18 cellular contexts compared by ENCODE assay signal in the genomic region with DNA sequence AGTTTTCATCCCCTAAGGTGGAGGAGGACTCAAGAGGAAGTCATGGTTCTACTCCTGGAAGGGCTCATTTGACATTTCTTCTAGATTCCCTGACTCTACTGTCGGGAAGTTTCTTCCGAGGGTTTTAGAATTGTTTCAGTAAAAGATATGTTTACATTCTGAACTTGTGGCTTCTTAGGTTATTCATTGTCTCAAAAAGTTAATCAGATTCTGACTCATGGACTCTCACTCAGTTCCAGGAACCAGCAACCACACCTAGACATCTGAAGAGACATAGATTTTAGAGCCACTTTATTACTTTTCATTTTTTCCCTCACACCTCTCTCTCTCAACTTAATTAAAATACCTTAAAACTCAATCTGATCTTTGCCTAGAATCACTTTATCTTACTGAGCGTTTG.
DNase-seq lines count a peak whose midpoint lies in the region; ATAC-seq and TF ChIP-seq lines count a peak whose summit lies in the region.
"Had no signal": no experiment of that assay in that cellular context is flagged by ENCODE, and none has a peak within 500 bp of the region (broad histone marks: within the 10 kb centered on the region; RNA-seq: fewer than 3 reads in every experiment).

No MANE protein-coding gene starts in this region.

- H3K36me3 Mint-ChIP-seq in MCF 10A (ENCODE audit: insufficient read depth, unreplicated experiment), result no peaks in the 10 kb centered on the region

- H3K27me3 ChIP-seq in mammary epithelial cell (ENCODE audit: insufficient read depth, low read length), result no peaks in the 10 kb centered on the region

- no peaks in the 10 kb centered on the region for H4K20me1 ChIP-seq in mammary epithelial cell (ENCODE audit: insufficient read depth, low read length)

- no peaks in the 10 kb centered on the region for H3K4me1 ChIP-seq in mammary epithelial cell (ENCODE audit: insufficient read depth, low read length)
- H3K4me1 ChIP-seq: A549, Caco-2 had no signal

- H3K79me2 ChIP-seq in mammary epithelial cell (ENCODE audit: insufficient read depth, low read length), result no peaks in the 10 kb centered on the region

- no peak overlapping the region for H3K4me3 ChIP-seq in mammary epithelial cell (replicated peaks in 1 of 3; ENCODE audit: insufficient read depth in 1 of 3, low read depth in 2 of 3, low read length in 3 of 3)
- H3K4me3 ChIP-seq in epithelial cell of proximal tubule (ENCODE audit: low read depth, low read length), result no peak overlapping the region
- H3K4me3 ChIP-seq: A549, GM23248 had no signal

- no peaks in the 10 kb centered on the region for H3K9me3 ChIP-seq in mammary epithelial cell (replicated peaks; ENCODE audit: insufficient read depth, low read length)
- H3K9me3 ChIP-seq: Caco-2 had no signal

- no peak overlapping the region for H3K4me2 ChIP-seq in mammary epithelial cell (ENCODE audit: insufficient read depth, low read depth, low read length)
- H3K4me2 ChIP-seq: A549 had no signal

- H3K36me3 ChIP-seq in mammary epithelial cell (ENCODE audit: insufficient read depth, low read length), result no peaks in the 10 kb centered on the region

- no peaks in the 10 kb centered on the region for H3K9me3 Mint-ChIP-seq in MCF 10A (ENCODE audit: unreplicated experiment)
- H3K9me3 Mint-ChIP-seq: CD4-positive, alpha-beta T cell had no signal

- POLR2A ChIA-PET in MCF 10A (lab: Yijun Ruan, JAX), result no interaction called here

- DNase-seq in mammary epithelial cell (peak; percentile 8), MCF 10A (ENCODE audit: unreplicated experiment) (no peak), epithelial cell of proximal tubule (ENCODE audit: low read depth) (peak; percentile 6), kidney tubule cell (ENCODE audit: low spot score) (peak; percentile 60), NCI-H345 (lab: John Stamatoyannopoulos, UW) (no peak)
- DNase-seq in effector CD8-positive, alpha-beta T cell (lab: John Stamatoyannopoulos, UW), result no peak
- DNase-seq: AML-193; Caco-2; CD4-positive, alpha-beta T cell; GM23248; H7; HFFc6 had no signal

- H3K4me3 Mint-ChIP-seq in MCF 10A (ENCODE audit: unreplicated experiment), result no peak overlapping the region
- H3K4me3 Mint-ChIP-seq: CD4-positive, alpha-beta T cell; HFFc6 had no signal

- no peaks in the 10 kb centered on the region for H3K4me1 Mint-ChIP-seq in MCF 10A (ENCODE audit: insufficient read depth, unreplicated experiment)

- H2AFZ ChIP-seq in mammary epithelial cell (ENCODE audit: low read depth, low read length), result no peak overlapping the region
- H2AFZ ChIP-seq: GM23248 had no signal

- CTCF ChIA-PET in mammary epithelial cell (lab: Charles Lee; ENCODE audit: low non-redundant PET) (no interaction called here), MCF 10A (lab: Yijun Ruan, JAX) (no interaction called here)

- H3K27me3 Mint-ChIP-seq in MCF 10A (ENCODE audit: insufficient read depth, unreplicated experiment), result no peaks in the 10 kb centered on the region

- in situ Hi-C loops in mammary epithelial cell (cut with MboI; ENCODE audit: low sequenced_read_pairs in 2 of 2), result no loop called here

- dilution Hi-C loops in mammary epithelial cell (cut with HindIII; ENCODE audit: low sequenced_read_pairs), result no loop called here

- BruUV-seq in mammary epithelial cell (replicated peaks; lab: Mats Ljungman, UMichigan), result no TSS peak
- no TSS peak for BruUV-seq in MCF 10A (replicated peaks; lab: Mats Ljungman, UMichigan)

- TF ChIP-seq CTCF in mammary epithelial cell (conservative IDR thresholded peaks at IDR 0.05 in 1 of 2, IDR thresholded peaks at IDR 0.05 in 1 of 2; ENCODE audit: extremely low read depth in 1 of 2, insufficient read depth in 1 of 2, low read depth in 1 of 2, low read length in 2 of 2) (no peak), MCF 10A (IDR thresholded peaks at IDR 0.05; ENCODE audit: unreplicated experiment) (no peak), epithelial cell of proximal tubule (conservative IDR thresholded peaks at IDR 0.05; ENCODE audit: low read depth, low read length) (no peak)

- ATAC-seq in GM21529 (IDR thresholded peaks at IDR 0.05; ENCODE audit: unreplicated experiment), result no peak
- ATAC-seq: A549, HCT116 had no signal

- intact Hi-C loops in mammary epithelial cell (cut with micrococcal nuclease), result no loop called here
- intact Hi-C loops in MCF 10A (cut with micrococcal nuclease), result no loop called here

- 97% methylated on average over 3 of the region's 3 CpGs for WGBS in mammary epithelial cell (ENCODE audit: low coverage, missing lambda C conversion rate)

- no peak overlapping the region for H3K27ac ChIP-seq in mammary epithelial cell (ENCODE audit: insufficient read depth, low read depth, low read length)
- H3K27ac ChIP-seq: 22Rv1, A549, C4-2B, GM23248, HL-60 had no signal

- H3K9ac ChIP-seq in mammary epithelial cell (ENCODE audit: insufficient read depth, low read length), result no peak overlapping the region
- H3K9ac ChIP-seq: GM23248 had no signal

- H3K27ac Mint-ChIP-seq in MCF 10A (ENCODE audit: low read depth, unreplicated experiment), result no peak overlapping the region
- H3K27ac Mint-ChIP-seq: CD4-positive, alpha-beta T cell; HFFc6 had no signal

Comparison
In these comparisons a context has a peak if more than half of its experiments do, and no peak if none do; other contexts are left out.
1. DNase-seq: peak in mammary epithelial cell (single experiment), epithelial cell of proximal tubule (single experiment) and kidney tubule cell (single experiment); none in MCF 10A (single experiment), effector CD8-positive, alpha-beta T cell (single experiment) and NCI-H345 (single experiment).